13 cellular contexts compared by ENCODE assay signal in the genomic region with DNA sequence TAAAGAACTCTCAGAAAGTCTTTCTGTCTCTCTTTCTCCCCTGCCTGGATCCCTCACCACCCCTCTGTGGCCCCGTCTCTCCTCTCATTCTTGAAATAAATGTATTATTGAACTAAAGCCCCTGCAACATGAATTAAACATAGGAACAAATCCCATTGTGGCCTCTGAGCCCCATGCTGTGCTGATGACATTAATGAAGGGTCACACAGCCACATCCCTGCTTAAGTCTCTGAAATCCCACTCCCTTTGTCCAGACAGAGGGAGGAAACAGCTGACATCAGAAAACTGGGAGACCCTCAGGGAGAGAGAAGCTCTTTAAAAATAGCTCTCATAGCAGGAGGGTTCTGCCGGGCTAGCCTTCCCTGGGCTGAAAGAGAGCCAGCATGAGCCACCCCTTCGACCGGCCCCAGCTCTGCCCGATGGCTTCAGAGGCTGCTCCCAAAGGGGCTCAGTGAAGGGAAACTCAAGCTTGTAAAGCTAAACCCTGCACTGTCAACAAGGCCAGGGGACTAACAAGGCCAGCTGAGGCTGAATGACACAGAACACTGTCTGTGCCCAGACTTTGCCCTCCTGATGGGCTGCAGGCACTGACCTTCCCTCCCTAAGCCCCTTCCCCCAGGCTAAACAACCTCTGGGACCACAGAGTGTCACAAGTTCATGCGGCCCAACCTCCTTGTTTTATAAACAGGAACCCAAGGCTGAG.
"Had no signal": no experiment of that assay in that cellular context is flagged by ENCODE, and none has a peak within 500 bp of the region (broad histone marks: within the 10 kb centered on the region; RNA-seq: fewer than 3 reads in every experiment).

No MANE protein-coding gene starts in this region.

- H3K4me1 Mint-ChIP-seq: activated T-helper 17 cell treated with anti-CD3 and anti-CD28 coated beads, Interleukin-2, amount 50 U/mL, for 72 hours; naive B cell; T-cell had no signal

- ATAC-seq: activated CD8-positive, alpha-beta T cell treated with anti-CD3 and anti-CD28 coated beads for 36 hours; activated T-helper 17 cell treated with anti-CD3 and anti-CD28 coated beads, Interleukin-2, amount 50 U/mL, for 72 hours; psoas muscle; T-cell had no signal

- H3K36me3 Mint-ChIP-seq: T-cell had no signal

- H3K4me3 Mint-ChIP-seq: activated CD8-positive, alpha-beta T cell treated with anti-CD3 and anti-CD28 coated beads for 36 hours; activated T-helper 17 cell treated with anti-CD3 and anti-CD28 coated beads, Interleukin-2, amount 50 U/mL, for 72 hours; naive B cell; stimulated activated naive CD8-positive, alpha-beta T cell treated with anti-CD3 and anti-CD28 coated beads, Interleukin-15, Interleukin-2, amounts not matched to agents 100 ng/mL and 50 ng/mL, for 24 hours; T-cell had no signal

- DNase-seq: activated CD4-positive, alpha-beta T cell treated with anti-CD3 and anti-CD28 coated beads for 4 hours; activated CD8-positive, alpha-beta T cell treated with anti-CD3 and anti-CD28 coated beads for 36 hours; activated naive CD4-positive, alpha-beta T cell treated with anti-CD3 and anti-CD28 coated beads, Interleukin-2, amount 50 U/mL, for 16 hours; amniotic stem cell; effector CD4-positive, alpha-beta T cell; naive B cell; psoas muscle; stimulated activated CD4-positive, alpha-beta T cell treated with anti-CD3 and anti-CD28 coated beads, Interleukin-2, amount 100 ng/mL, for 48 hours; stimulated activated CD8-positive, alpha-beta memory T cell treated with anti-CD3 and anti-CD28 coated beads, Interleukin-4, amount 100 ng/mL, for 48 hours; T-cell; T1000 had no signal

- H3K9me3 Mint-ChIP-seq: activated T-helper 17 cell treated with anti-CD3 and anti-CD28 coated beads, Interleukin-2, amount 50 U/mL, for 72 hours had no signal

- H3K27ac Mint-ChIP-seq: activated CD8-positive, alpha-beta T cell treated with anti-CD3 and anti-CD28 coated beads for 36 hours; activated T-helper 17 cell treated with anti-CD3 and anti-CD28 coated beads, Interleukin-2, amount 50 U/mL, for 72 hours; stimulated activated naive CD8-positive, alpha-beta T cell treated with anti-CD3 and anti-CD28 coated beads, Interleukin-15, Interleukin-2, amounts not matched to agents 100 ng/mL and 50 ng/mL, for 24 hours; T-cell had no signal
